1 cellular context compared by ENCODE assay signal in the genomic region with DNA sequence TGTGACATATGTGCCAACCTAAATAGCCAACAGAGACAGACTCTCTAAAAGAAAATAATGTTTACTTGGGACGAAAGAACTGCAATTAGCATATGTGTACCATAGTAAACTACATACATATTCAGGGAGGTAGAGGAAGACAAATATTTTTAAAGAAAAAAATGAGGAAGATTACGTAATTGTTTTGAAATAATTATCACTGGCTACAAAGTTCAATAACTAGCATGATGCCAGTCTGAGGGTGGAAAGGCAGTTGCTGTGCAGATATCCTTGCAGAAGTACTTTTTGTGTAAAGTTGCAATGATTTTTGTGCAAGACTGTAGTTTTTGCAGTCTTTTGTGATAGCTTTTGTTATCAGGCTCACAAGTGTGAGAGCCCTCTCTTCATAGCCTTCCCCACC.
TF ChIP-seq lines count a peak whose summit lies in the region.

No MANE protein-coding gene starts in this region.

TF ChIP-seq in HepG2, 621 proteins besides CTCF, POLR2A, EP300 and RAD21 (continued from another document):
- no peak for TF ChIP-seq ZHX1 (CRISPR knock-in tag; IDR thresholded peaks at IDR 0.05; ENCODE audit: low read depth)
